Comparison of ENCODE assay signal across 9 cellular contexts in genomic region chr15:75178938-75179772, GRCh38. TPM values are rescaled to one million over a fixed set of nuclear protein-coding genes. Genes with fewer than 3 reads are reported as not detected.
DNase-seq lines count a peak whose midpoint lies in the region; ATAC-seq and TF ChIP-seq lines count a peak whose summit lies in the region.
"Had no signal": no experiment of that assay in that cellular context is flagged by ENCODE, and none has a peak within 500 bp of the region (broad histone marks: within the 10 kb centered on the region; RNA-seq: fewer than 3 reads in every experiment).

No MANE protein-coding gene starts in this region.

- H3K27ac Mint-ChIP-seq in activated naive CD8-positive, alpha-beta T cell, result no peak overlapping the region
- H3K27ac Mint-ChIP-seq in activated naive CD8-positive, alpha-beta T cell treated with anti-CD3 and anti-CD28 coated beads for 36 hours, result no peak overlapping the region
- H3K27ac Mint-ChIP-seq: activated naive CD4-positive, alpha-beta T cell treated with anti-CD3 and anti-CD28 coated beads, Interleukin-2, amount 50 U/mL, for 72 hours had no signal

- H3K27me3 Mint-ChIP-seq in activated naive CD8-positive, alpha-beta T cell, result peaks cover 17% of the 10 kb centered on the region
- H3K27me3 Mint-ChIP-seq in activated naive CD8-positive, alpha-beta T cell treated with anti-CD3 and anti-CD28 coated beads for 36 hours, result peaks cover 60% of the 10 kb centered on the region

- DNase-seq in activated naive CD8-positive, alpha-beta T cell treated with anti-CD3 and anti-CD28 coated beads for 36 hours, result no peak
- DNase-seq in heart left ventricle (no peak), osteoblast (ENCODE audit: insufficient read length, low spot score, missing footprints) (peak; percentile 11), vagina (ENCODE audit: extremely low spot score in 2 of 2) (no peak), OCI-M2 (lab: John Stamatoyannopoulos, UW; ENCODE audit: unreplicated experiment) (no peak)

- H3K4me1 ChIP-seq in heart left ventricle (peaks cover 0 to 61% (median 37%) of the 10 kb centered on the region in 12 donors), osteoblast (ENCODE audit: insufficient read depth, low read length) (peaks cover 17% of the 10 kb centered on the region), vagina (peaks cover 60% of the 10 kb centered on the region)

- no peak for TF ChIP-seq POLR2A in heart left ventricle (IDR thresholded peaks at IDR 0.05)
- no peak for TF ChIP-seq POLR2A in vagina (IDR thresholded peaks at IDR 0.05)

- H3K9me3 Mint-ChIP-seq in activated naive CD8-positive, alpha-beta T cell (ENCODE audit: low read depth), result no peaks in the 10 kb centered on the region
- no peaks in the 10 kb centered on the region for H3K9me3 Mint-ChIP-seq in activated naive CD8-positive, alpha-beta T cell treated with anti-CD3 and anti-CD28 coated beads for 36 hours
- H3K9me3 Mint-ChIP-seq: activated naive CD4-positive, alpha-beta T cell treated with anti-CD3 and anti-CD28 coated beads, Interleukin-2, amount 50 U/mL, for 72 hours had no signal

- H3K4me3 ChIP-seq in heart left ventricle (peak overlapping the region in 11 of 12 donors; percentile 28 to 62 (median 48)), osteoblast (ENCODE audit: insufficient read depth, low read length) (no peak overlapping the region), vagina (peak overlapping the region; percentile 40 to 45)

- no peak overlapping the region for H3K4me2 ChIP-seq in osteoblast (ENCODE audit: insufficient read depth, low read length)

- peaks cover 7% of the 10 kb centered on the region for H3K4me1 Mint-ChIP-seq in activated naive CD8-positive, alpha-beta T cell (ENCODE audit: low read depth)
- peaks cover 5% of the 10 kb centered on the region for H3K4me1 Mint-ChIP-seq in activated naive CD8-positive, alpha-beta T cell treated with anti-CD3 and anti-CD28 coated beads for 36 hours

- WGBS in heart left ventricle, 4 donors, result 72 to 86% (median 76%) methylated on average over 20 of the region's 20 CpGs

- TF ChIP-seq CTCF in heart left ventricle (IDR thresholded peaks at IDR 0.05), result no peak
- TF ChIP-seq CTCF in osteoblast (IDR thresholded peaks at IDR 0.05; ENCODE audit: extremely low read depth, low read depth, low read length), result no peak
- no peak for TF ChIP-seq CTCF in vagina (IDR thresholded peaks at IDR 0.05)

- H3K36me3 Mint-ChIP-seq in activated naive CD8-positive, alpha-beta T cell, result no peaks in the 10 kb centered on the region
- H3K36me3 Mint-ChIP-seq in activated naive CD8-positive, alpha-beta T cell treated with anti-CD3 and anti-CD28 coated beads for 36 hours, result no peaks in the 10 kb centered on the region
- H3K36me3 Mint-ChIP-seq: activated naive CD4-positive, alpha-beta T cell treated with anti-CD3 and anti-CD28 coated beads, Interleukin-2, amount 50 U/mL, for 72 hours had no signal

- ATAC-seq in heart left ventricle (no peak), HG02763 (IDR thresholded peaks at IDR 0.05; ENCODE audit: unreplicated experiment) (no peak), GM18502 (IDR thresholded peaks at IDR 0.05; ENCODE audit: poor library complexity, unreplicated experiment) (no peak)
- ATAC-seq: activated naive CD4-positive, alpha-beta T cell treated with anti-CD3 and anti-CD28 coated beads, Interleukin-2, amount 50 U/mL, for 72 hours had no signal

- no peaks in the 10 kb centered on the region for H3K79me2 ChIP-seq in osteoblast (ENCODE audit: insufficient read depth, low read length)

- H3K27me3 ChIP-seq in heart left ventricle, result peaks cover 0 to 9% (median 0%) of the 10 kb centered on the region in 9 donors
- no peaks in the 10 kb centered on the region for H3K27me3 ChIP-seq in osteoblast (ENCODE audit: insufficient read depth, low read length)
- H3K27me3 ChIP-seq in vagina, result no peaks in the 10 kb centered on the region

- no peaks in the 10 kb centered on the region for H3K36me3 ChIP-seq in heart left ventricle
- H3K36me3 ChIP-seq in osteoblast (ENCODE audit: insufficient read depth, low read length), result no peaks in the 10 kb centered on the region
- H3K36me3 ChIP-seq in vagina, result no peaks in the 10 kb centered on the region

- H3K4me3 Mint-ChIP-seq in activated naive CD8-positive, alpha-beta T cell, result peak overlapping the region; percentile 3
- H3K4me3 Mint-ChIP-seq in activated naive CD8-positive, alpha-beta T cell treated with anti-CD3 and anti-CD28 coated beads for 36 hours, result no peak overlapping the region

- no peaks in the 10 kb centered on the region for H3K9me3 ChIP-seq in heart left ventricle
- H3K9me3 ChIP-seq in osteoblast (ENCODE audit: low read depth, low read length), result no peaks in the 10 kb centered on the region
- H3K9me3 ChIP-seq in vagina, result no peaks in the 10 kb centered on the region

- no peak overlapping the region for H2AFZ ChIP-seq in osteoblast (ENCODE audit: low read length)

- H3K27ac ChIP-seq in heart left ventricle (peak overlapping the region in 10 of 12 donors; percentile 9 to 76 (median 55)), osteoblast (ENCODE audit: low read depth, low read length) (no peak overlapping the region), vagina (peak overlapping the region; percentile 86)

- intact Hi-C loops in heart left ventricle (cut with DNase I) (no loop called here), vagina (cut with DNase I) (no loop called here)

- peaks cover 3% of the 10 kb centered on the region for H4K20me1 ChIP-seq in osteoblast (ENCODE audit: insufficient read depth, low read length)

RNA-seq across cellular contexts. Expression of gene C15orf39, which starts 22.5 kb away (rescaled TPM):
- total RNA-seq in activated naive CD8-positive, alpha-beta T cell treated with anti-CD3 and anti-CD28 coated beads for 36 hours, result 10 to 100 TPM; 34.3 to 35.7 TPM
- 10 to 100 TPM in 8 of 9 donors, 1 to 10 TPM in 1; 10.0 to 26.1 (median 13.9) TPM for total RNA-seq in heart left ventricle
- polyA plus RNA-seq in heart left ventricle, result 10 to 100 TPM in 1 of 2 donors, 1 to 10 TPM in 1; 6.5 to 11.9 TPM
- total RNA-seq in osteoblast, result 4.7 and 6.5 TPM in 2 replicates
- 20.9 TPM for total RNA-seq in vagina
